16 cellular contexts compared by ENCODE assay signal in the genomic region with DNA sequence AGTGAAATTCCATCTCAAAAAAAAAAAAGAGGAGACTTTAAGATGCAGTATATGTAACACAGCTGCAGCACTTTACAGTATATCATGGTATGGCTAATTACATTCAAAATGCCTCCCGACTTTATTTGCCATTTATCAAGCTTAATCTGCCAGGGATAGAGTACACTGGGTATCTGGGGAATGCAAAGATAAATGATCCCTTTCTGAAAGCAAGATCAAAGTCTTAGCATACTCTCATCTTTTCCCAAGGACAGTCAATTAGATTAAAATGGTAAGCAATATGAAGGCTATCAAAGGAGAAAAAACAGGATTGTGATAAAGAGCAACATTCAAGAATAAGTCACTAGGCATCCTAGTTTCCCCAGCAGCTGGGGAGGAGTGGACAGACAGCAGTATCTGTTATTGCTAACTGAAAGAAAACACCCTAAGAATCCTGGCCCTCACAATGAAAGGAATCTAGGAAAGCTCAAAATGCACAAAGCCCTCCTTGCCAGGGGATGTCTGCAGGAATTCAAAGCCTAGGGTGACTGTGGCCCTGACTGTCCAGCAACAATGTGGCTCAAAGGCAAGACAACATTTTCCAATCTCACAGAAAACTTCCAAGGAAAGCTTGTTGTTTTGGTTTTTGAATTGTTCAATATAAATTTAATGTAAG.
"Had no signal": no experiment of that assay in that cellular context is flagged by ENCODE, and none has a peak within 500 bp of the region (broad histone marks: within the 10 kb centered on the region; RNA-seq: fewer than 3 reads in every experiment).

No MANE protein-coding gene starts in this region.

- H3K4me1 ChIP-seq: breast epithelium, foreskin keratinocyte, upper lobe of left lung had no signal

- H3K27me3 Mint-ChIP-seq: activated CD8-positive, alpha-beta memory T cell treated with anti-CD3 and anti-CD28 coated beads, Interleukin-2, amount 10 ng/mL, durations not matched to agents 7 days and 5 days; activated naive CD4-positive, alpha-beta T cell treated with anti-CD3 and anti-CD28 coated beads, Interleukin-2, amount 10 ng/mL, durations not matched to agents 7 days and 5 days; stimulated activated naive CD8-positive, alpha-beta T cell treated with anti-CD3 and anti-CD28 coated beads, Interleukin-15, Interleukin-2, amounts not matched to agents 100 ng/mL and 50 ng/mL, for 24 hours had no signal

- H3K4me3 ChIP-seq: breast epithelium, ovary, upper lobe of left lung had no signal

- H3K27ac Mint-ChIP-seq: activated CD8-positive, alpha-beta memory T cell treated with anti-CD3 and anti-CD28 coated beads, Interleukin-2, amount 10 ng/mL, durations not matched to agents 7 days and 5 days; activated naive CD4-positive, alpha-beta T cell treated with anti-CD3 and anti-CD28 coated beads, Interleukin-2, amount 10 ng/mL, durations not matched to agents 7 days and 5 days; stimulated activated naive CD8-positive, alpha-beta T cell treated with anti-CD3 and anti-CD28 coated beads, Interleukin-15, Interleukin-2, amounts not matched to agents 100 ng/mL and 50 ng/mL, for 24 hours had no signal

- H3K9me3 Mint-ChIP-seq: activated naive CD4-positive, alpha-beta T cell treated with anti-CD3 and anti-CD28 coated beads, Interleukin-2, amount 10 ng/mL, durations not matched to agents 7 days and 5 days; activated T-cell treated with anti-CD3 and anti-CD28 coated beads, Interleukin-2, amount 50 U/mL, for 4 hours; stimulated activated naive CD8-positive, alpha-beta T cell treated with anti-CD3 and anti-CD28 coated beads, Interleukin-15, Interleukin-2, amounts not matched to agents 100 ng/mL and 50 ng/mL, for 24 hours had no signal

- DNase-seq: activated CD4-positive, alpha-beta T cell treated with anti-CD3 and anti-CD28 coated beads, Interleukin-2, amount 50 U/mL, for 4 hours; activated CD8-positive, alpha-beta memory T cell treated with anti-CD3 and anti-CD28 coated beads, Interleukin-2, amount 10 ng/mL, durations not matched to agents 7 days and 5 days; activated naive CD4-positive, alpha-beta T cell treated with anti-CD3 and anti-CD28 coated beads, Interleukin-2, amount 10 ng/mL, durations not matched to agents 7 days and 5 days; activated T-cell treated with anti-CD3 and anti-CD28 coated beads, Interleukin-2, amount 50 U/mL, for 4 hours; amniotic stem cell; foreskin keratinocyte; islet precursor cell; mammary epithelial cell; ovary; stimulated activated CD4-positive, alpha-beta T cell treated with anti-CD3 and anti-CD28 coated beads, Interleukin-15, amount 100 ng/mL, for 24 hours; stimulated activated CD4-positive, alpha-beta T cell treated with anti-CD3 and anti-CD28 coated beads, Interleukin-4, amount 100 ng/mL, for 24 hours; T-helper 2 cell; upper lobe of left lung had no signal

- H3K27ac ChIP-seq: breast epithelium, foreskin keratinocyte, ovary, upper lobe of left lung had no signal

- H3K27me3 ChIP-seq: breast epithelium, foreskin keratinocyte, ovary, upper lobe of left lung had no signal

- H3K9me3 ChIP-seq: breast epithelium, ovary, upper lobe of left lung had no signal

- ATAC-seq: activated CD8-positive, alpha-beta memory T cell treated with anti-CD3 and anti-CD28 coated beads, Interleukin-2, amount 10 ng/mL, durations not matched to agents 7 days and 5 days; activated T-cell treated with anti-CD3 and anti-CD28 coated beads, Interleukin-2, amount 50 U/mL, for 4 hours; foreskin keratinocyte; left lobe of liver had no signal

- H3K4me1 Mint-ChIP-seq: activated CD8-positive, alpha-beta memory T cell treated with anti-CD3 and anti-CD28 coated beads, Interleukin-2, amount 10 ng/mL, durations not matched to agents 7 days and 5 days; activated naive CD4-positive, alpha-beta T cell treated with anti-CD3 and anti-CD28 coated beads, Interleukin-2, amount 10 ng/mL, durations not matched to agents 7 days and 5 days had no signal

- H3K4me3 Mint-ChIP-seq: activated CD8-positive, alpha-beta memory T cell treated with anti-CD3 and anti-CD28 coated beads, Interleukin-2, amount 10 ng/mL, durations not matched to agents 7 days and 5 days; activated naive CD4-positive, alpha-beta T cell treated with anti-CD3 and anti-CD28 coated beads, Interleukin-2, amount 10 ng/mL, durations not matched to agents 7 days and 5 days; activated T-cell treated with anti-CD3 and anti-CD28 coated beads, Interleukin-2, amount 50 U/mL, for 4 hours; stimulated activated naive CD8-positive, alpha-beta T cell treated with anti-CD3 and anti-CD28 coated beads, Interleukin-15, Interleukin-2, amounts not matched to agents 100 ng/mL and 50 ng/mL, for 24 hours had no signal

- H3K36me3 ChIP-seq: breast epithelium, ovary had no signal
